14 cellular contexts compared by ENCODE assay signal in the genomic region with DNA sequence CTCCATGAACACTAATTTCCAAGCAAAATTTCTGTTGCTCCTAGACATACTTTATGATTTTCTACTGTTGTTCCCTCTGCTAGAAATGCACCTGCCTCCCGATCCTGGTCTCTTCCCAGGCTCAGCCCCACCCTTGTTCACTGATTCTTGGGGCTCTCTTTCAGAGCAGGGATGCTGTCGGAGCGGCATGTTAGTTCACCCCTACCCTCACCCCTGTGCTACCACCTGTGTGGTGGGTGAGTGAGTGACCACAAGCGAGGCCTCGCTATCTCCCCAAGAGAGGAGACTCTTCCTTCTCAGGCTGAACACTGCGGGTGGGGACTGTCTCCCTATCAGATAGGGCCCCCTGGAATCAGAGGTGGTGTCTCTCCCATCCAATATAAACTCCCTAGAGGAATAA. TPM values are rescaled to one million over a fixed set of nuclear protein-coding genes. Genes with fewer than 3 reads are reported as not detected.
A peak's percentile ranks its signal among the peaks of the same experiment; 100 is the strongest.
DNase-seq lines count a peak whose midpoint lies in the region; ATAC-seq and TF ChIP-seq lines count a peak whose summit lies in the region.
"Had no signal": no experiment of that assay in that cellular context is flagged by ENCODE, and none has a peak within 500 bp of the region (broad histone marks: within the 10 kb centered on the region; RNA-seq: fewer than 3 reads in every experiment).

No MANE protein-coding gene starts in this region.

- no peaks in the 10 kb centered on the region for H3K36me3 ChIP-seq in H7 (replicated peaks; ENCODE audit: control insufficient read depth, insufficient read depth, low read length)
- H3K36me3 ChIP-seq: BE2C had no signal

- H3K4me1 Mint-ChIP-seq in dendritic cell treated with granulocyte-macrophage colony-stimulating factor and Interleukin-4, amounts not matched to agents 40 ng/mL and 50 ng/mL, for 4 days (ENCODE audit: low read depth), result peaks cover 81% of the 10 kb centered on the region
- H3K4me1 Mint-ChIP-seq in type B pancreatic cell (ENCODE audit: unreplicated experiment), result no peaks in the 10 kb centered on the region
- H3K4me1 Mint-ChIP-seq: CD8-positive, alpha-beta memory T cell had no signal

- H3K36me3 Mint-ChIP-seq in dendritic cell treated with granulocyte-macrophage colony-stimulating factor and Interleukin-4, amounts not matched to agents 40 ng/mL and 50 ng/mL, for 4 days (ENCODE audit: low read depth), result no peaks in the 10 kb centered on the region
- H3K36me3 Mint-ChIP-seq in type B pancreatic cell, result no peaks in the 10 kb centered on the region
- H3K36me3 Mint-ChIP-seq: CD8-positive, alpha-beta memory T cell had no signal

- no peaks in the 10 kb centered on the region for H3K9me3 Mint-ChIP-seq in dendritic cell treated with granulocyte-macrophage colony-stimulating factor and Interleukin-4, amounts not matched to agents 40 ng/mL and 50 ng/mL, for 4 days
- no peaks in the 10 kb centered on the region for H3K9me3 Mint-ChIP-seq in type B pancreatic cell
- H3K9me3 Mint-ChIP-seq: CD8-positive, alpha-beta memory T cell had no signal

- CTCF ChIA-PET in RWPE1 (lab: Yijun Ruan, JAX), result interaction anchor here (1.2 to 1.3 kb wide), 3 partner anchors 9 to 40 kb away, joined by 3 to 5 read pairs (median 4); partner anchors contain the start of gene S100A9

- no peaks in the 10 kb centered on the region for H3K27me3 ChIP-seq in H7 (ENCODE audit: control insufficient read depth, insufficient read depth, low read length)

- DNase-seq in H7 (peak; percentile 7), RWPE1 (ENCODE audit: low spot score) (no peak), type B pancreatic cell (ENCODE audit: extremely low spot score, unreplicated experiment) (peak; percentile 60)
- DNase-seq in stimulated activated CD4-positive, alpha-beta T cell treated with anti-CD3 and anti-CD28 coated beads, Interleukin-12 subunit alpha, Interleukin-12 subunit beta, amount 100 ng/mL, for 4 hours, result no peak
- DNase-seq in activated naive CD4-positive, alpha-beta T cell treated with anti-CD3 and anti-CD28 coated beads, Interleukin-2, amount 50 U/mL, for 16 hours, result no peak
- DNase-seq: BE2C; Caco-2; CD8-positive, alpha-beta memory T cell; DND-41; GDM1 had no signal

- ATAC-seq in GM19467 (IDR thresholded peaks at IDR 0.05; ENCODE audit: unreplicated experiment), result no peak

- intact Hi-C loops in dendritic cell treated with granulocyte-macrophage colony-stimulating factor and Interleukin-4, amounts not matched to agents 40 ng/mL and 50 ng/mL, for 4 days (cut with micrococcal nuclease), result no loop called here

- POLR2A ChIA-PET in RWPE1 (lab: Yijun Ruan, JAX; ENCODE audit: low non-redundant PET), result no interaction called here

- H3K27me3 Mint-ChIP-seq in dendritic cell treated with granulocyte-macrophage colony-stimulating factor and Interleukin-4, amounts not matched to agents 40 ng/mL and 50 ng/mL, for 4 days, result peaks cover 6% of the 10 kb centered on the region
- H3K27me3 Mint-ChIP-seq in type B pancreatic cell, result peaks cover 16% of the 10 kb centered on the region

- H3K4me3 Mint-ChIP-seq in dendritic cell treated with granulocyte-macrophage colony-stimulating factor and Interleukin-4, amounts not matched to agents 40 ng/mL and 50 ng/mL, for 4 days, result no peak overlapping the region
- H3K4me3 Mint-ChIP-seq in type B pancreatic cell, result no peak overlapping the region
- H3K4me3 Mint-ChIP-seq: CD8-positive, alpha-beta memory T cell had no signal

- no peak for TF ChIP-seq CTCF in RWPE1 (conservative IDR thresholded peaks at IDR 0.05; ENCODE audit: low read depth)
- no peak for TF ChIP-seq CTCF in type B pancreatic cell (conservative IDR thresholded peaks at IDR 0.05)

- H3K27ac Mint-ChIP-seq in dendritic cell treated with granulocyte-macrophage colony-stimulating factor and Interleukin-4, amounts not matched to agents 40 ng/mL and 50 ng/mL, for 4 days, result peak overlapping the region; percentile 5
- H3K27ac Mint-ChIP-seq in type B pancreatic cell, result peak overlapping the region; percentile 48

- peak overlapping the region; percentile 77 for H3K27ac ChIP-seq in RWPE1
- H3K27ac ChIP-seq: A549 had no signal

- no peak overlapping the region for H3K4me3 ChIP-seq in H7 (ENCODE audit: insufficient read depth, low read depth, low read length)
- H3K4me3 ChIP-seq: A549 had no signal

RNA-seq across cellular contexts. Expression of gene S100A8, which starts 4.9 kb away (rescaled TPM):
- total RNA-seq in H7 (2014; rRNA removed; shearing (Covaris generic)), result not detected in 2 replicates
- total RNA-seq in type B pancreatic cell (ENCODE audit: low replicate concordance), result 667 and 678 TPM in 2 replicates
- total RNA-seq: Caco-2; CD8-positive, alpha-beta memory T cell; H1 had no signal

RNA-seq across cellular contexts. Expression of gene S100A12, which starts 20.4 kb away (rescaled TPM):
- total RNA-seq in H7 (2014; rRNA removed; shearing (Covaris generic)), result not detected in 2 replicates
- 0.62 TPM in 1 of 2 replicates, not detected in the other for total RNA-seq in type B pancreatic cell (ENCODE audit: low replicate concordance)
- total RNA-seq: Caco-2; CD8-positive, alpha-beta memory T cell; H1 had no signal

RNA-seq across cellular contexts. Expression of gene S100A7A, which starts 20.5 kb away (rescaled TPM):
- not detected in 2 replicates for total RNA-seq in H7 (2014; rRNA removed; shearing (Covaris generic))
- total RNA-seq in type B pancreatic cell (ENCODE audit: low replicate concordance), result not detected in 2 replicates
- total RNA-seq: Caco-2; CD8-positive, alpha-beta memory T cell; H1 had no signal

RNA-seq across cellular contexts. Expression of gene S100A9, which starts 38.1 kb away (rescaled TPM):
- total RNA-seq in H7 (2014; rRNA removed; shearing (Covaris generic)), result not detected in 2 replicates
- total RNA-seq in type B pancreatic cell (ENCODE audit: low replicate concordance), result 1,065 and 1,707 TPM in 2 replicates
- total RNA-seq: Caco-2, H1 had no signal

RNA-seq across cellular contexts. Expression of gene PGLYRP4, which starts 47.1 kb away (rescaled TPM):
- not detected in 2 replicates for total RNA-seq in H7 (2014; rRNA removed; shearing (Covaris generic))
- 4.4 and 5.9 TPM in 2 replicates for total RNA-seq in type B pancreatic cell (ENCODE audit: low replicate concordance)
- total RNA-seq: Caco-2; CD8-positive, alpha-beta memory T cell; H1 had no signal

Comparison
In these comparisons a context has a peak if more than half of its experiments do, and no peak if none do; other contexts are left out.
1. DNase-seq: peak in H7 (single experiment) and type B pancreatic cell (single experiment); none in RWPE1 (single experiment), stimulated activated CD4-positive, alpha-beta T cell treated with anti-CD3 and anti-CD28 coated beads, Interleukin-12 subunit alpha, Interleukin-12 subunit beta, amount 100 ng/mL, for 4 hours (single experiment) and activated naive CD4-positive, alpha-beta T cell treated with anti-CD3 and anti-CD28 coated beads, Interleukin-2, amount 50 U/mL, for 16 hours (single experiment).
2. RNA of gene S100A8, which starts 4.9 kb away (total RNA-seq): 667 to 678 TPM in type B pancreatic cell; not detected in H7; every median in the first group is over 100 times any median in the second.